In the genomic region with DNA sequence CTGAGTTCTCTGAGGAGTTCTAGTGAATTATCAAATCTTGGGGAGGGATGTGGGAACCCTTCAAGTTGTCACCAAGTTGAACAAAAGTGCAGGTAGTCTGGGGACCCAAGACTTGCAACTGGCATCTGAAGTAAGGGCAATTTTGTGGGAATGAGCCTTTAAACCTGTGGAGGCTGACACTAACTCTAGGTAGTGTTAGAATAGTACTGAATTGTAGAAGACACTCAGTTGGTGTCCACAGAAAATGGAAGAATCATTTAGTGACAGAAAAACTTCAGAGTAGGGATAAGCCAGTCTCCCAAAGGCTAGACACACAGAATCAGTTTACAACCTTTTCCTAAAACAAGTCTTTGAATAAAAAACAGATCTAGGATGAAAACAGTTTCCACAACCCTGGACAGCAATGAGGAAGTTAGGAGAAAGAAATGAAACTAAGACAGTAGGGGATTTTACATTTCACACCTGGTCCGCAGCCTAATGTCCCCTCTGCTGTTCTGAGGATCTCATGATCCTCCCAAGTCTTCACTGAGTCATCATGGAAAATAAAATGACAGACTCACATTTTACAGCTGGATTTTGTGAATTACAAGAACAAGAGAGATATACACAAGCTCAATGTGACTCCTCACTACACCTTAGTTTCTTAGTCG, we compare ENCODE assay signal across 1 cellular context.
TF ChIP-seq lines count a peak whose summit lies in the region.

No MANE protein-coding gene starts in this region.

TF ChIP-seq in H1, 55 proteins besides CTCF, POLR2A, EP300 and RAD21 (continued from another document):
- TF ChIP-seq TAF7 (optimal IDR thresholded peaks at IDR 0.05; ENCODE audit: borderline replicate concordance, low read depth, low read length) (no peak), ATF3 (IDR thresholded peaks at IDR 0.05; ENCODE audit: insufficient read depth, low read depth, low read length) (no peak), SIRT6 (IDR thresholded peaks at IDR 0.05; ENCODE audit: low read length) (no peak)
